Comparison of ENCODE assay signal across 15 cellular contexts in the genomic region with DNA sequence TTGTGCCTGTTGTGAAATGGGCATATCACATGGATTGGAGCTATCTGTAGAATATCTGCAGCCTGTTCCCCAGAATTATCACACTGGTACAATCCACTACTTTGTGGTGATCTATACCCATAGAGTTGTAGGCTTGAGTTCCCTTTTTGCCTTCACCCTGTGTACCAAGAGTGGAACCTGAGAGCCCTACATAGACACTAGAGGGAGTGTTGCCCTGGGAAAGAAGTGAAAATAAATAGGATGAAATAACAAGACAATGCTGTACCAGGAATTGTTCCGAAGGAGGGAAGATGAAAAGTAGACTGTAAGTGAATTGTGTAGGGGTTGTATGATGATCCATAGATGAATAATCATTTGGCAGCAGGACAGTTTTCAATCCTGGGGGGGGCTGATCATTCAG. TPM values are rescaled to one million over a fixed set of nuclear protein-coding genes. Genes with fewer than 3 reads are reported as not detected.
DNase-seq lines count a peak whose midpoint lies in the region; ATAC-seq, FAIRE-seq and TF ChIP-seq lines count a peak whose summit lies in the region.
"Had no signal": no experiment of that assay in that cellular context is flagged by ENCODE, and none has a peak within 500 bp of the region (broad histone marks: within the 10 kb centered on the region; RNA-seq: fewer than 3 reads in every experiment).

No MANE protein-coding gene starts in this region.

- H3K36me3 ChIP-seq in bronchial epithelial cell (ENCODE audit: control insufficient read depth, insufficient read depth, low read length), result no peaks in the 10 kb centered on the region
- no peaks in the 10 kb centered on the region for H3K36me3 ChIP-seq in ovary

- peak; percentile 29 for DNase-seq in NCI-H1105 treated with DMSO at 0.1 percent for 48 hours (lab: John Stamatoyannopoulos, UW)
- no peak for DNase-seq in NCI-H1105 (lab: John Stamatoyannopoulos, UW)
- DNase-seq in NCI-H146 (lab: John Stamatoyannopoulos, UW), result peak; percentile 50
- peak; percentile 2 for DNase-seq in bronchial epithelial cell (ENCODE audit: low read depth)
- DNase-seq in neural crest cell (ENCODE audit: low read depth, low spot score), result no peak
- DNase-seq in ovary, result no peak
- no peak for DNase-seq in T-cell
- DNase-seq: 8988T; activated CD8-positive, alpha-beta T cell treated with anti-CD3 and anti-CD28 coated beads, Interleukin-2, amount 10 ng/mL, durations not matched to agents 7 days and 5 days; activated naive CD4-positive, alpha-beta T cell treated with anti-CD3 and anti-CD28 coated beads, Interleukin-2, amount 50 U/mL, for 16 hours; NCI-H446 treated with DMSO at 0.1 percent for 48 hours; stimulated activated CD8-positive, alpha-beta memory T cell treated with anti-CD3 and anti-CD28 coated beads, Interleukin-4, amount 100 ng/mL, for 48 hours had no signal

- H3K27me3 ChIP-seq in bronchial epithelial cell (ENCODE audit: control insufficient read depth, insufficient read depth, low read length) (no peaks in the 10 kb centered on the region), ovary (no peaks in the 10 kb centered on the region)

- no peaks in the 10 kb centered on the region for H3K9me3 ChIP-seq in ovary

- no peak for TF ChIP-seq EP300 in ovary (IDR thresholded peaks at IDR 0.05)

- peaks cover 9% of the 10 kb centered on the region for H3K4me1 Mint-ChIP-seq in neural crest cell
- no peaks in the 10 kb centered on the region for H3K4me1 Mint-ChIP-seq in T-cell
- H3K4me1 Mint-ChIP-seq: IgD-negative memory B cell had no signal

- H3K27ac ChIP-seq in ovary, result no peak overlapping the region

- 21 to 37% (median 34%) methylated on average over 1 of the region's 1 CpG for WGBS in ovary, 3 donors

- no peak for TF ChIP-seq POLR2A in ovary (IDR thresholded peaks at IDR 0.05)

- CTCF ChIA-PET in T-cell (lab: Charles Lee), result interaction anchor here in 1 of 2 donors (0.5 kb wide), 1 partner anchor 1226 kb away, joined by 5 read pairs; no protein-coding TSS in a partner anchor

- POLR2A ChIA-PET in T-cell (lab: Charles Lee), result no interaction called here

- H3K27me3 Mint-ChIP-seq in neural crest cell (ENCODE audit: low read depth), result peaks cover 35% of the 10 kb centered on the region
- H3K27me3 Mint-ChIP-seq in T-cell, result peaks cover 42 to 63% of the 10 kb centered on the region in 2 donors

- H3K4me1 ChIP-seq in ovary (ENCODE audit: insufficient read depth), result no peaks in the 10 kb centered on the region

- H3K4me3 ChIP-seq in bronchial epithelial cell (ENCODE audit: low read depth, low read length) (no peak overlapping the region), ovary (no peak overlapping the region)

- no peak overlapping the region for H3K27ac Mint-ChIP-seq in neural crest cell (ENCODE audit: unreplicated experiment)
- H3K27ac Mint-ChIP-seq in T-cell, result no peak overlapping the region
- H3K27ac Mint-ChIP-seq: activated CD8-positive, alpha-beta T cell treated with anti-CD3 and anti-CD28 coated beads, Interleukin-2, amount 10 ng/mL, durations not matched to agents 7 days and 5 days; IgD-negative memory B cell had no signal

- ATAC-seq in HG03097 (IDR thresholded peaks at IDR 0.05; ENCODE audit: low FRiP score, unreplicated experiment) (no peak), T-cell (replicated peaks in 1 of 4) (no peak)
- ATAC-seq: activated CD8-positive, alpha-beta T cell treated with anti-CD3 and anti-CD28 coated beads, Interleukin-2, amount 10 ng/mL, durations not matched to agents 7 days and 5 days had no signal

- H3K4me3 Mint-ChIP-seq in neural crest cell (no peak overlapping the region), T-cell (no peak overlapping the region)
- H3K4me3 Mint-ChIP-seq: activated CD8-positive, alpha-beta T cell treated with anti-CD3 and anti-CD28 coated beads, Interleukin-2, amount 10 ng/mL, durations not matched to agents 7 days and 5 days; IgD-negative memory B cell had no signal

- no peak for FAIRE-seq in bronchial epithelial cell (lab: Jason Lieb, UNC)

- no peaks in the 10 kb centered on the region for H3K36me3 Mint-ChIP-seq in neural crest cell (ENCODE audit: low read depth)
- no peaks in the 10 kb centered on the region for H3K36me3 Mint-ChIP-seq in T-cell
- H3K36me3 Mint-ChIP-seq: IgD-negative memory B cell had no signal

- peak; percentile 11 for TF ChIP-seq CTCF in bronchial epithelial cell (IDR thresholded peaks at IDR 0.05; ENCODE audit: insufficient read depth, low read length, severe bottlenecking)
- TF ChIP-seq CTCF in neural crest cell (conservative IDR thresholded peaks at IDR 0.05), result peak; percentile 52
- peak in 1 of 3 donors; percentile 11 for TF ChIP-seq CTCF in ovary (IDR thresholded peaks at IDR 0.05)

- H3K9me3 Mint-ChIP-seq in neural crest cell (no peaks in the 10 kb centered on the region), T-cell (no peaks in the 10 kb centered on the region)

- intact Hi-C loops in ovary (cut with DNase I), result no loop called here

RNA-seq across cellular contexts. Expression of gene SORCS3, which starts 9.0 kb away (rescaled TPM):
- total RNA-seq in bronchial epithelial cell, result not detected in 2 replicates
- 3.3 and 3.4 TPM in 2 replicates for total RNA-seq in neural crest cell
- 1 to 10 TPM in 4 of 7 donors, under 1 TPM in 2, not detected in 1; 0.25 to 4.5 (median 1.0) TPM for total RNA-seq in ovary
- under 1 TPM; 0.07 to 0.43 TPM for polyA plus RNA-seq in ovary
- 1 to 10 TPM in 1 of 5 donors, under 1 TPM in 3, not detected in 1; 0.03 to 1.8 (median 0.50) TPM for total RNA-seq in T-cell
- total RNA-seq: activated CD8-positive, alpha-beta T cell treated with anti-CD3 and anti-CD28 coated beads, Interleukin-2, amount 10 ng/mL, durations not matched to agents 7 days and 5 days; T-helper 1 cell treated with Interleukin-12 subunit alpha and Interleukin-12 subunit beta and Interleukin-4 antibody, amounts not matched to agents 30 ng/mL and 1 ng/mL, for 36 hours had no signal
- polyA plus RNA-seq: IgD-negative memory B cell had no signal

Comparison
In these comparisons a context has a peak if more than half of its experiments do, and no peak if none do; other contexts are left out.
1. DNase-seq: peak in NCI-H1105 treated with DMSO at 0.1 percent for 48 hours (single experiment), NCI-H146 (single experiment) and bronchial epithelial cell (single experiment); none in NCI-H1105 (single experiment), neural crest cell (single experiment), ovary (0 of 5) and T-cell (0 of 34).